Comparison of ENCODE assay signal across 15 cellular contexts in genomic region chr3:69403406-69403934, GRCh38.
"Had no signal": no experiment of that assay in that cellular context is flagged by ENCODE, and none has a peak within 500 bp of the region (broad histone marks: within the 10 kb centered on the region; RNA-seq: fewer than 3 reads in every experiment).

No MANE protein-coding gene starts in this region.

- H3K4me3 Mint-ChIP-seq: activated CD4-positive, alpha-beta T cell treated with anti-CD3 and anti-CD28 coated beads, Interleukin-2, amount 10 ng/mL, durations not matched to agents 7 days and 5 days; activated T-cell treated with anti-CD3 and anti-CD28 coated beads, Interleukin-2, amount 50 U/mL, for 72 hours; naive B cell; T-helper 1 cell treated with Interleukin-12 subunit alpha and Interleukin-12 subunit beta and Interleukin-4 antibody, amounts not matched to agents 30 μg/mL and 1 μg/mL, for 36 hours had no signal

- H3K27me3 ChIP-seq: colonic mucosa had no signal

- ATAC-seq: activated naive CD4-positive, alpha-beta T cell treated with anti-CD3 and anti-CD28 coated beads, Interleukin-2, amount 50 U/mL, for 72 hours; activated T-cell treated with anti-CD3 and anti-CD28 coated beads, Interleukin-2, amount 50 U/mL, for 72 hours had no signal

- DNase-seq: activated CD4-positive, alpha-beta T cell treated with anti-CD3 and anti-CD28 coated beads, Interleukin-2, amount 10 ng/mL, durations not matched to agents 7 days and 5 days; activated CD8-positive, alpha-beta memory T cell treated with anti-CD3 and anti-CD28 coated beads, Interleukin-2, amount 50 U/mL, for 48 hours; activated gamma-delta T cell; activated T-cell treated with anti-CD3 and anti-CD28 coated beads, Interleukin-2, amount 50 U/mL, for 72 hours; central memory CD4-positive, alpha-beta T cell; colonic mucosa; foreskin fibroblast; hypothalamus; kidney glomerular epithelial cell; naive B cell; stimulated activated CD4-positive, alpha-beta T cell treated with anti-CD3 and anti-CD28 coated beads, Interleukin-4, amount 100 ng/mL, for 1 hour; stimulated activated naive CD4-positive, alpha-beta T cell; substantia nigra had no signal

- H3K27me3 Mint-ChIP-seq: naive B cell had no signal

- H3K9me3 ChIP-seq: colonic mucosa had no signal

- H3K36me3 ChIP-seq: colonic mucosa had no signal

- H3K36me3 Mint-ChIP-seq: activated naive CD4-positive, alpha-beta T cell treated with anti-CD3 and anti-CD28 coated beads, Interleukin-2, amount 50 U/mL, for 72 hours; naive B cell had no signal

- H3K27ac Mint-ChIP-seq: activated CD4-positive, alpha-beta T cell treated with anti-CD3 and anti-CD28 coated beads, Interleukin-2, amount 10 ng/mL, durations not matched to agents 7 days and 5 days; activated naive CD4-positive, alpha-beta T cell treated with anti-CD3 and anti-CD28 coated beads, Interleukin-2, amount 50 U/mL, for 72 hours; activated T-cell treated with anti-CD3 and anti-CD28 coated beads, Interleukin-2, amount 50 U/mL, for 72 hours; naive B cell; T-helper 1 cell treated with Interleukin-12 subunit alpha and Interleukin-12 subunit beta and Interleukin-4 antibody, amounts not matched to agents 30 μg/mL and 1 μg/mL, for 36 hours had no signal

- H3K27ac ChIP-seq: colonic mucosa had no signal

- H3K4me1 Mint-ChIP-seq: activated CD4-positive, alpha-beta T cell treated with anti-CD3 and anti-CD28 coated beads, Interleukin-2, amount 10 ng/mL, durations not matched to agents 7 days and 5 days; naive B cell had no signal

- H3K4me1 ChIP-seq: colonic mucosa had no signal

- H3K4me3 ChIP-seq: colonic mucosa had no signal
